1 cellular context compared by ENCODE assay signal in genomic region chr2:178413472-178414265, GRCh38.
TF ChIP-seq lines count a peak whose summit lies in the region.

No MANE protein-coding gene starts in this region.

TF ChIP-seq in HepG2, 621 proteins besides CTCF, POLR2A, EP300 and RAD21 (continued from another document and continues in another):
- TF ChIP-seq, protein P1, sequence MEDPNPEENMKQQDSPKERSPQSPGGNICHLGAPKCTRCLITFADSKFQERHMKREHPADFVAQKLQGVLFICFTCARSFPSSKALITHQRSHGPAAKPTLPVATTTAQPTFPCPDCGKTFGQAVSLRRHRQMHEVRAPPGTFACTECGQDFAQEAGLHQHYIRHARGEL (CRISPR knock-in tag; IDR thresholded peaks at IDR 0.05) = 0 out of 2 replicates have a peak, but pooled peaks have one; percentile 45
- TF ChIP-seq RBM39 (IDR thresholded peaks at IDR 0.05; ENCODE audit: low read depth, low read length, poor library complexity, severe bottlenecking) (peak; percentile 65), TAF1 (CRISPR knock-in tag; IDR thresholded peaks at IDR 0.05) (peak; percentile 29), ZNF607 (CRISPR knock-in tag; IDR thresholded peaks at IDR 0.05; ENCODE audit: borderline replicate concordance) (peak; percentile 49; the same call in 1 of the 2 replicates), ZSCAN31 (CRISPR knock-in tag; IDR thresholded peaks at IDR 0.05; ENCODE audit: low read depth) (0 out of 2 replicates have a peak, but pooled peaks have one; percentile 37), ZFX (CRISPR knock-in tag; IDR thresholded peaks at IDR 0.05; ENCODE audit: low read depth) (peak; percentile 67), NBN (conservative IDR thresholded peaks at IDR 0.05) (no peak), ZNF543 (CRISPR knock-in tag; IDR thresholded peaks at IDR 0.05) (peak; percentile 56; the same call in 1 of the 2 replicates), HNF4A (CRISPR knock-in tag; IDR thresholded peaks at IDR 0.05) (no peak), ZBTB25 (CRISPR knock-in tag; IDR thresholded peaks at IDR 0.05) (0 out of 2 replicates have a peak, but pooled peaks have one; percentile 9), SRY (CRISPR knock-in tag; IDR thresholded peaks at IDR 0.05) (peak; percentile 73; the same call in 1 of the 2 replicates), AGO1 (IDR thresholded peaks at IDR 0.05; ENCODE audit: low read depth, low read length, poor library complexity, severe bottlenecking) (peak; percentile 34), KDM3A (CRISPR knock-in tag; IDR thresholded peaks at IDR 0.05; ENCODE audit: low read depth) (peak; percentile 57; the same call in 1 of the 2 replicates), PHF5A (CRISPR knock-in tag; IDR thresholded peaks at IDR 0.05; ENCODE audit: low read depth, unreplicated experiment) (no peak), IKZF5 (CRISPR knock-in tag; IDR thresholded peaks at IDR 0.05) (0 out of 2 replicates have a peak, but pooled peaks have one; percentile 26), ZNF687 (CRISPR knock-in tag; IDR thresholded peaks at IDR 0.05) (peak; percentile 82), RBAK (CRISPR knock-in tag; IDR thresholded peaks at IDR 0.05) (no peak), PHF21A (CRISPR knock-in tag; IDR thresholded peaks at IDR 0.05) (no peak), HNRNPL (IDR thresholded peaks at IDR 0.05; ENCODE audit: low read depth, low read length) (0 out of 2 replicates have a peak, but pooled peaks have one; percentile 36), MAZ (IDR thresholded peaks at IDR 0.05; ENCODE audit: borderline replicate concordance, low read depth, low read length) (no peak), MAZ (CRISPR knock-in tag; IDR thresholded peaks at IDR 0.05; ENCODE audit: low read depth) (peak; percentile 29; the same call in 1 of the 2 replicates), ZNF761 (CRISPR knock-in tag; conservative IDR thresholded peaks at IDR 0.05) (peak; percentile 46; the same call in 1 of the 2 replicates), GATAD2A (CRISPR knock-in tag; IDR thresholded peaks at IDR 0.05) (0 out of 2 replicates have a peak, but pooled peaks have one; percentile 33), ZNF773 (CRISPR knock-in tag; IDR thresholded peaks at IDR 0.05; ENCODE audit: borderline replicate concordance) (no peak), CSRNP2 (CRISPR knock-in tag; conservative IDR thresholded peaks at IDR 0.05; ENCODE audit: low read depth) (no peak), ZNF703 (CRISPR knock-in tag; IDR thresholded peaks at IDR 0.05; ENCODE audit: borderline replicate concordance) (0 out of 2 replicates have a peak, but pooled peaks have one; percentile 35), ZNF205 (CRISPR knock-in tag; IDR thresholded peaks at IDR 0.05) (0 out of 2 replicates have a peak, but pooled peaks have one; percentile 13), PRPF4 (IDR thresholded peaks at IDR 0.05; ENCODE audit: low read depth, low read length, poor library complexity, severe bottlenecking) (no peak), SOX13 (IDR thresholded peaks at IDR 0.05) (no peak), SOX13 (CRISPR knock-in tag; conservative IDR thresholded peaks at IDR 0.05 in 1 of 2, IDR thresholded peaks at IDR 0.05 in 1 of 2) (0 out of 4 replicates have a peak, but pooled peaks of 1 of the 2 experiments have one; percentile 1), PREB (CRISPR knock-in tag; IDR thresholded peaks at IDR 0.05) (no peak), ARID2 (CRISPR knock-in tag; IDR thresholded peaks at IDR 0.05; ENCODE audit: borderline replicate concordance) (peak; percentile 81; the same call in 1 of the 2 replicates), HIVEP1 (CRISPR knock-in tag; IDR thresholded peaks at IDR 0.05) (peak; percentile 58; the same call in 1 of the 2 replicates), ATRX (CRISPR knock-in tag; IDR thresholded peaks at IDR 0.05; ENCODE audit: borderline replicate concordance) (no peak), AHR (CRISPR knock-in tag; IDR thresholded peaks at IDR 0.05) (0 out of 2 replicates have a peak, but pooled peaks have one; percentile 42), ZNF138 (CRISPR knock-in tag; IDR thresholded peaks at IDR 0.05; ENCODE audit: low read depth) (no peak), ZNF317 (CRISPR knock-in tag; IDR thresholded peaks at IDR 0.05) (peak; percentile 48; the same call in 1 of the 2 replicates), RXRB (CRISPR knock-in tag; IDR thresholded peaks at IDR 0.05; ENCODE audit: borderline replicate concordance) (no peak), PCBP1 (IDR thresholded peaks at IDR 0.05; ENCODE audit: borderline replicate concordance, low read depth, low read length) (0 out of 2 replicates have a peak, but pooled peaks have one; percentile 29), HDAC1 (CRISPR knock-in tag; IDR thresholded peaks at IDR 0.05) (0 out of 2 replicates have a peak, but pooled peaks have one; percentile 52), FIP1L1 (IDR thresholded peaks at IDR 0.05; ENCODE audit: borderline replicate concordance, insufficient read depth, low read depth, low read length) (no peak), KDM5B (CRISPR knock-in tag; IDR thresholded peaks at IDR 0.05; ENCODE audit: borderline replicate concordance) (peak; percentile 73; the same call in 1 of the 2 replicates), ZNF274 (CRISPR knock-in tag; IDR thresholded peaks at IDR 0.05) (peak; percentile 71; the same call in 1 of the 2 replicates), ZHX2 (IDR thresholded peaks at IDR 0.05; ENCODE audit: low read depth) (peak; percentile 48; the same call in 1 of the 2 replicates), ZHX2 (CRISPR knock-in tag; IDR thresholded peaks at IDR 0.05; ENCODE audit: borderline replicate concordance) (no peak)
- TF ChIP-seq, protein P2, sequence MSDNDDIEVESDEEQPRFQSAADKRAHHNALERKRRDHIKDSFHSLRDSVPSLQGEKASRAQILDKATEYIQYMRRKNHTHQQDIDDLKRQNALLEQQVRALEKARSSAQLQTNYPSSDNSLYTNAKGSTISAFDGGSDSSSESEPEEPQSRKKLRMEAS (IDR thresholded peaks at IDR 0.05) = peak; percentile 47; the same call in 1 of the 2 replicates
- TF ChIP-seq, protein P3, sequence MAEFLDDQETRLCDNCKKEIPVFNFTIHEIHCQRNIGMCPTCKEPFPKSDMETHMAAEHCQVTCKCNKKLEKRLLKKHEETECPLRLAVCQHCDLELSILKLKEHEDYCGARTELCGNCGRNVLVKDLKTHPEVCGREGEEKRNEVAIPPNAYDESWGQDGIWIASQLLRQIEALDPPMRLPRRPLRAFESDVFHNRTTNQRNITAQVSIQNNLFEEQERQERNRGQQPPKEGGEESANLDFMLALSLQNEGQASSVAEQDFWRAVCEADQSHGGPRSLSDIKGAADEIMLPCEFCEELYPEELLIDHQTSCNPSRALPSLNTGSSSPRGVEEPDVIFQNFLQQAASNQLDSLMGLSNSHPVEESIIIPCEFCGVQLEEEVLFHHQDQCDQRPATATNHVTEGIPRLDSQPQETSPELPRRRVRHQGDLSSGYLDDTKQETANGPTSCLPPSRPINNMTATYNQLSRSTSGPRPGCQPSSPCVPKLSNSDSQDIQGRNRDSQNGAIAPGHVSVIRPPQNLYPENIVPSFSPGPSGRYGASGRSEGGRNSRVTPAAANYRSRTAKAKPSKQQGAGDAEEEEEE (CRISPR knock-in tag; IDR thresholded peaks at IDR 0.05; ENCODE audit: borderline replicate concordance) = no peak
